In the genomic region with DNA sequence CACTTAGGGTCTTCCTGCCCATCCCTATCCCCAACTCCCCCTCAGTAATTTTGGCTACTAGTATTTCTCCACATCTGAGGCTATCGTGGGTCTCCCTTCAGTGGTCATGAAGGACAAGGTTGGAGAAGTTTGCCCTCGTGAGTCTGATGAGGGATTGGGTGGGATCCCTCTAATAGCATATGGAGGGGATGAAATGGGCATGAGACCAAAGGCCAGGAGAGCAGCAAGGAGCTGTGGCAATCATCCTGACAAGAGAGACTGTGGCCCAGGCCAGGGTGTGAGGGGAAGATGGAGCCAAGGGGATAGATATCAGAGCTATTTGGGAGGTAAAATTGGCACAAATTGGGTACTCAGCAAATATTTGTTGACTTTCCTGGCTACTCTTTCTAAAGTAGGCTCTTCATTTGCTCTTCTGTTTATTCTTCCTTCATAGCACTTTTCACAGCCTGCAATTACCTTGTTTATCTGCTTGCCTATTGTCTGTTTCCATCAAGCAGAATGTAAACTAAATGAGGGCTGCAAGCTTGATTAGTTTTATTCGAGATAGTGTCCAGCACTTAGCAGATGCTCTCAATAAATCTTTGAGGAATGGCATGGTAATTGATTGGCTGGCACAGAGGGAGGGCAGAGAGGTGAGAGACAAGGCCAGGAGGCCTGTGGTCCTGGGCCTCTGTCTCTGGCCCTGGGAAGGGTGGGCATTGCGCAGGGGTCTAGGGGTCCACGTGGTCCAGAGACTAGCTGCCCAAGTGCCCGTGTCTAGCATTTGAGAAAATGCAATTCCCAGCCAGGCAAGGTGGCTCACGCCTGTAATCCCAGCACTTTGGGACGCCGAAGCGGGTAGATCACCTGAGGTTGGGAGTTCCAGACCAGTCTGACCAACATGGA, we compare ENCODE assay signal across 9 cellular contexts. TPM values are rescaled to one million over a fixed set of nuclear protein-coding genes. Genes with fewer than 3 reads are reported as not detected.
DNase-seq lines count a peak whose midpoint lies in the region; ATAC-seq and TF ChIP-seq lines count a peak whose summit lies in the region.
"Had no signal": no experiment of that assay in that cellular context is flagged by ENCODE, and none has a peak within 500 bp of the region (broad histone marks: within the 10 kb centered on the region; RNA-seq: fewer than 3 reads in every experiment).

No MANE protein-coding gene starts in this region.

- intact Hi-C loops in natural killer cell (cut with micrococcal nuclease): no loop called here

- DNase-seq in activated naive CD8-positive, alpha-beta T cell treated with anti-CD3 and anti-CD28 coated beads, Interleukin-2, amount 10 ng/mL, durations not matched to agents 7 days and 5 days: peak; percentile 28
- DNase-seq in natural killer cell: no peak
- DNase-seq in omental fat pad (ENCODE audit: low spot score): no peak
- DNase-seq in cerebellar nuclear complex (lab: John Stamatoyannopoulos, UW): no peak

- H3K4me1 Mint-ChIP-seq in activated naive CD8-positive, alpha-beta T cell treated with anti-CD3 and anti-CD28 coated beads, Interleukin-2, amount 10 ng/mL, durations not matched to agents 7 days and 5 days: peaks cover 24% of the 10 kb centered on the region
- H3K4me1 Mint-ChIP-seq in natural killer cell: peaks cover 5 to 20% of the 10 kb centered on the region in 2 donors

- POLR2A ChIA-PET in activated naive CD8-positive, alpha-beta T cell treated with anti-CD3 and anti-CD28 coated beads, Interleukin-2, amount 10 ng/mL, durations not matched to agents 7 days and 5 days (lab: Charles Lee): interaction anchor here (0.7 to 10.1 kb wide), 9 partner anchors 8 to 188 kb away, joined by 5 to 360 read pairs (median 10); partner anchors contain the start of genes BTBD19, EIF2B3 and RPS8

- H3K4me3 Mint-ChIP-seq in activated naive CD8-positive, alpha-beta T cell treated with anti-CD3 and anti-CD28 coated beads, Interleukin-2, amount 10 ng/mL, durations not matched to agents 7 days and 5 days: no peak overlapping the region
- H3K4me3 Mint-ChIP-seq in natural killer cell: peak overlapping the region; percentile 97

- H3K27ac Mint-ChIP-seq in activated naive CD8-positive, alpha-beta T cell treated with anti-CD3 and anti-CD28 coated beads, Interleukin-2, amount 10 ng/mL, durations not matched to agents 7 days and 5 days: peak overlapping the region; percentile 92
- H3K27ac Mint-ChIP-seq in natural killer cell: peak overlapping the region; percentile 98 to 100

- TF ChIP-seq CTCF in C4-2B (conservative IDR thresholded peaks at IDR 0.05) (no peak), natural killer cell (IDR thresholded peaks at IDR 0.05) (no peak), omental fat pad (IDR thresholded peaks at IDR 0.05) (no peak)

- H3K36me3 Mint-ChIP-seq in activated naive CD8-positive, alpha-beta T cell treated with anti-CD3 and anti-CD28 coated beads, Interleukin-2, amount 10 ng/mL, durations not matched to agents 7 days and 5 days: peaks cover 16% of the 10 kb centered on the region
- H3K36me3 Mint-ChIP-seq in natural killer cell: no peaks in the 10 kb centered on the region

- H3K9me3 Mint-ChIP-seq in activated naive CD8-positive, alpha-beta T cell treated with anti-CD3 and anti-CD28 coated beads, Interleukin-2, amount 10 ng/mL, durations not matched to agents 7 days and 5 days: no peaks in the 10 kb centered on the region
- H3K9me3 Mint-ChIP-seq in natural killer cell: no peaks in the 10 kb centered on the region

- peaks cover 19% of the 10 kb centered on the region for H3K36me3 ChIP-seq in KOPT-K1 (ENCODE audit: insufficient read depth, low read length)

- no peak for ATAC-seq in activated naive CD8-positive, alpha-beta T cell treated with anti-CD3 and anti-CD28 coated beads, Interleukin-2, amount 10 ng/mL, durations not matched to agents 7 days and 5 days (ENCODE audit: low read depth)
- ATAC-seq in natural killer cell: no peak
- no peak for ATAC-seq in HG03175 (IDR thresholded peaks at IDR 0.05; ENCODE audit: unreplicated experiment)
- ATAC-seq in omental fat pad (ENCODE audit: low FRiP score): no peak
- ATAC-seq in GM21723 (IDR thresholded peaks at IDR 0.05; ENCODE audit: unreplicated experiment): no peak

- H3K27ac ChIP-seq in C4-2B (peak overlapping the region; percentile 65), KOPT-K1 (ENCODE audit: low read depth, low read length, poor library complexity, severe bottlenecking) (peak overlapping the region; percentile 81)

- no peaks in the 10 kb centered on the region for H3K9me3 ChIP-seq in KOPT-K1 (ENCODE audit: insufficient read depth, low read length, poor library complexity, severe bottlenecking)

- no peaks in the 10 kb centered on the region for H3K27me3 Mint-ChIP-seq in activated naive CD8-positive, alpha-beta T cell treated with anti-CD3 and anti-CD28 coated beads, Interleukin-2, amount 10 ng/mL, durations not matched to agents 7 days and 5 days
- H3K27me3 Mint-ChIP-seq in natural killer cell (ENCODE audit: low read depth in 2 of 2): no peaks in the 10 kb centered on the region

RNA-seq across cellular contexts. Expression of gene PLK3, which starts 1.5 kb away (rescaled TPM):
- 10 to 100 TPM; 68.8 to 70.7 TPM for total RNA-seq in activated naive CD8-positive, alpha-beta T cell treated with anti-CD3 and anti-CD28 coated beads, Interleukin-2, amount 10 ng/mL, durations not matched to agents 7 days and 5 days
- 10 to 100 TPM; 39.5 to 89.2 (median 78.1) TPM for total RNA-seq in natural killer cell
- 100 to 1,000 TPM in 1 of 4 donors, 10 to 100 TPM in 3; 27.6 to 156 (median 73.9) TPM for total RNA-seq in omental fat pad

RNA-seq across cellular contexts. Expression of gene DYNLT4, which starts 8.4 kb away (rescaled TPM):
- under 1 TPM; 0.43 to 0.97 TPM for total RNA-seq in activated naive CD8-positive, alpha-beta T cell treated with anti-CD3 and anti-CD28 coated beads, Interleukin-2, amount 10 ng/mL, durations not matched to agents 7 days and 5 days
- 1 to 10 TPM in 1 of 3 donors, under 1 TPM in 1, not detected in 1; 0.96 to 1.2 TPM for total RNA-seq in natural killer cell
- total RNA-seq in omental fat pad: 1 to 10 TPM in 1 of 4 donors, under 1 TPM in 1, not detected in 2; 0.65 to 6.3 TPM

RNA-seq across cellular contexts. Expression of gene BTBD19, which starts 9.6 kb away (rescaled TPM):
- 1 to 10 TPM; 5.2 to 5.6 TPM for total RNA-seq in activated naive CD8-positive, alpha-beta T cell treated with anti-CD3 and anti-CD28 coated beads, Interleukin-2, amount 10 ng/mL, durations not matched to agents 7 days and 5 days
- total RNA-seq in natural killer cell (1 to 10 TPM; 4.4 to 5.7 (median 4.9) TPM), omental fat pad (10 to 100 TPM in 2 of 4 donors, 1 to 10 TPM in 2; 7.5 to 29.8 (median 12.2) TPM)

RNA-seq across cellular contexts. Expression of gene BEST4, which starts 10.8 kb away (rescaled TPM):
- total RNA-seq in activated naive CD8-positive, alpha-beta T cell treated with anti-CD3 and anti-CD28 coated beads, Interleukin-2, amount 10 ng/mL, durations not matched to agents 7 days and 5 days: 1 to 10 TPM; 1.3 to 1.6 TPM
- total RNA-seq in natural killer cell: under 1 TPM; 0.18 to 0.33 (median 0.28) TPM
- total RNA-seq in omental fat pad: under 1 TPM in 1 of 4 donors, not detected in 3; 0.24 TPM
- total RNA-seq: RPMI7951 had no signal

RNA-seq across cellular contexts. Expression of gene RPS8, which starts 23.4 kb away (rescaled TPM):
- total RNA-seq in activated naive CD8-positive, alpha-beta T cell treated with anti-CD3 and anti-CD28 coated beads, Interleukin-2, amount 10 ng/mL, durations not matched to agents 7 days and 5 days: 1,000 to 10,000 TPM; 1,522 to 1,548 TPM
- total RNA-seq in natural killer cell (1,000 to 10,000 TPM in 2 of 3 donors, 100 to 1,000 TPM in 1; 848 to 1,092 (median 1,009) TPM), omental fat pad (1,000 to 10,000 TPM; 1,945 to 2,684 (median 2,276) TPM)
